ENCODE assay signal across 18 cellular contexts in genomic region chr1:52629667-52630066, GRCh38. TPM values are rescaled to one million over a fixed set of nuclear protein-coding genes. Genes with fewer than 3 reads are reported as not detected.
DNase-seq lines count a peak whose midpoint lies in the region; ATAC-seq, FAIRE-seq and TF ChIP-seq lines count a peak whose summit lies in the region.
"Had no signal": no experiment of that assay in that cellular context is flagged by ENCODE, and none has a peak within 500 bp of the region (broad histone marks: within the 10 kb centered on the region; RNA-seq: fewer than 3 reads in every experiment).

No MANE protein-coding gene starts in this region.

- H3K23me2 ChIP-seq in H1 (ENCODE audit: low read depth, low read length), result peaks cover 7% of the 10 kb centered on the region; the same call in 1 of the 2 replicates

- H4K5ac ChIP-seq in H1 (ENCODE audit: insufficient read length, low read depth, low read length), result no peak overlapping the region

- H2BK120ac ChIP-seq in H1 (replicated peaks; ENCODE audit: low read depth, low read length), result no peak overlapping the region

- no peak for TF ChIP-seq RAD21 in H1 (IDR thresholded peaks at IDR 0.05 in 1 of 2, conservative IDR thresholded peaks at IDR 0.05 in 1 of 2; ENCODE audit: low read depth in 2 of 2, low read length in 2 of 2)

- POLR2A ChIA-PET in Panc1 (lab: Charles Lee) (no interaction called here), H1 (lab: Charles Lee; ENCODE audit: partially characterized antibody) (no interaction called here)

- H4K91ac ChIP-seq in H1 (replicated peaks; ENCODE audit: insufficient read length, low read length), result no peak overlapping the region

- H3K4me2 ChIP-seq in BLaER1, result peak overlapping the region; percentile 71
- no peak overlapping the region for H3K4me2 ChIP-seq in H1 (ENCODE audit: insufficient read depth in 1 of 2, low read depth in 2 of 2, low read length in 2 of 2)
- H3K4me2 ChIP-seq in osteoblast (ENCODE audit: insufficient read depth, low read length), result peak overlapping the region; percentile 69

- H2AFZ ChIP-seq in H1 (ENCODE audit: low read length) (peak overlapping the region; percentile 6; the same call in 1 of the 2 replicates), osteoblast (ENCODE audit: low read length) (peak overlapping the region; percentile 33)

- no peak overlapping the region for H3K14ac ChIP-seq in H1 (ENCODE audit: insufficient read length)

- H3K36me3 Mint-ChIP-seq in natural killer cell treated with Interleukin-12 subunit alpha and Interleukin-12 subunit beta and Interleukin-15 and Interleukin-18, amount 100 ng/mL, for 72 hours, result no peaks in the 10 kb centered on the region

- FAIRE-seq in H1 (lab: Jason Lieb, UNC), result no peak
- FAIRE-seq: A204.1, HTR-8/SVneo had no signal

- no peak overlapping the region for H2BK5ac ChIP-seq in H1 (ENCODE audit: low read depth, low read length)

- in situ Hi-C loops in Panc1 (cut with HindIII; ENCODE audit: low pct_unique_long_range_greater_than_20kb, low sequenced_read_pairs), result no loop called here

- no peak for TF ChIP-seq POLR2A in H1 (IDR thresholded peaks at IDR 0.05; ENCODE audit: control extremely low read depth in 1 of 2, low read depth in 2 of 2, low read length in 2 of 2)

- CTCF ChIA-PET in Panc1 (lab: Charles Lee) (interaction anchor here (0.6 kb wide), 1 partner anchor 10 kb away, joined by 4 read pairs; no protein-coding TSS in a partner anchor), H1 (lab: Charles Lee; ENCODE audit: partially characterized antibody) (interaction anchor here (1.0 to 1.6 kb wide), 2 partner anchors 24 to 76 kb away, joined by 3 read pairs; partner anchors contain the start of gene TUT4)

- H3K27me3 Mint-ChIP-seq in natural killer cell treated with Interleukin-12 subunit alpha and Interleukin-12 subunit beta and Interleukin-15 and Interleukin-18, amount 100 ng/mL, for 72 hours, result no peaks in the 10 kb centered on the region

- H3K9me3 ChIP-seq in BLaER1, result no peaks in the 10 kb centered on the region
- H3K9me3 ChIP-seq in Panc1 (ENCODE audit: control insufficient read depth, insufficient read depth, low read depth, low read length), result no peaks in the 10 kb centered on the region
- no peaks in the 10 kb centered on the region for H3K9me3 ChIP-seq in H1 (ENCODE audit: insufficient read depth in 2 of 2, low read depth in 1 of 2, low read length in 1 of 2)
- no peaks in the 10 kb centered on the region for H3K9me3 ChIP-seq in osteoblast (ENCODE audit: low read depth, low read length)

- no peaks in the 10 kb centered on the region for H3K9me3 Mint-ChIP-seq in natural killer cell treated with Interleukin-12 subunit alpha and Interleukin-12 subunit beta and Interleukin-15 and Interleukin-18, amount 100 ng/mL, for 72 hours

- H2AK5ac ChIP-seq in H1 (ENCODE audit: low read depth, low read length), result no peak overlapping the region

- H3K4me3 Mint-ChIP-seq in natural killer cell treated with Interleukin-12 subunit alpha and Interleukin-12 subunit beta and Interleukin-15 and Interleukin-18, amount 100 ng/mL, for 72 hours, result no peak overlapping the region

- no peak overlapping the region for H3K4ac ChIP-seq in H1 (replicated peaks; ENCODE audit: insufficient read length, low read depth, low read length)

- no peak overlapping the region for H3K27ac Mint-ChIP-seq in natural killer cell treated with Interleukin-12 subunit alpha and Interleukin-12 subunit beta and Interleukin-15 and Interleukin-18, amount 100 ng/mL, for 72 hours

- H4K20me1 ChIP-seq in BLaER1 (no peaks in the 10 kb centered on the region), H1 (replicated peaks in 1 of 2; ENCODE audit: control insufficient read depth in 1 of 2, insufficient read depth in 2 of 2, low read length in 2 of 2) (no peaks in the 10 kb centered on the region), osteoblast (ENCODE audit: insufficient read depth, low read length) (no peaks in the 10 kb centered on the region)

- ATAC-seq in Panc1 (0 out of 2 replicates have a peak, but pooled peaks have one; percentile 5), HG02885 (IDR thresholded peaks at IDR 0.05; ENCODE audit: poor library complexity, unreplicated experiment) (no peak), GM19023 (IDR thresholded peaks at IDR 0.05; ENCODE audit: unreplicated experiment) (no peak)
- ATAC-seq in natural killer cell treated with Interleukin-12 subunit alpha and Interleukin-12 subunit beta and Interleukin-15 and Interleukin-18, amount 100 ng/mL, for 72 hours, result no peak

- H3K79me2 ChIP-seq in H1 (ENCODE audit: control insufficient read depth in 1 of 2, insufficient read depth in 2 of 2, low read length in 2 of 2) (no peaks in the 10 kb centered on the region), osteoblast (ENCODE audit: insufficient read depth, low read length) (no peaks in the 10 kb centered on the region)

- H2BK15ac ChIP-seq in H1 (ENCODE audit: low read length), result peak overlapping the region; percentile 46; the same call in 1 of the 2 replicates

- H3K36me3 ChIP-seq in BLaER1, result no peaks in the 10 kb centered on the region; the same call in 1 of the 2 replicates
- H3K36me3 ChIP-seq in Panc1 (ENCODE audit: control insufficient read depth, insufficient read depth, low read length), result no peaks in the 10 kb centered on the region
- no peaks in the 10 kb centered on the region for H3K36me3 ChIP-seq in H1 (ENCODE audit: control insufficient read depth in 2 of 4, insufficient read depth in 4 of 4, low read length in 3 of 4)
- H3K36me3 ChIP-seq in osteoblast (ENCODE audit: insufficient read depth, low read length), result no peaks in the 10 kb centered on the region

- no peak overlapping the region for H2BK12ac ChIP-seq in H1 (ENCODE audit: low read depth, low read length)

- H3K4me1 Mint-ChIP-seq in natural killer cell treated with Interleukin-12 subunit alpha and Interleukin-12 subunit beta and Interleukin-15 and Interleukin-18, amount 100 ng/mL, for 72 hours (ENCODE audit: low read depth in 2 of 2), result peaks cover 41 to 43% of the 10 kb centered on the region in 2 donors

- no peak overlapping the region for H2BK20ac ChIP-seq in H1 (ENCODE audit: low read length)

- no peak overlapping the region for H3K23ac ChIP-seq in H1 (ENCODE audit: insufficient read length)

- H3K4me1 ChIP-seq in BLaER1 (peaks cover 70% of the 10 kb centered on the region), Panc1 (ENCODE audit: control insufficient read depth, insufficient read depth, low read length) (no peaks in the 10 kb centered on the region), H1 (replicated peaks in 1 of 4; ENCODE audit: control insufficient read depth in 3 of 4, insufficient read depth in 4 of 4, low read length in 3 of 4) (peaks cover 3 to 10% (median 6%) of the 10 kb centered on the region in 4 experiments; a peak in 6 of 7 replicates), osteoblast (ENCODE audit: insufficient read depth, low read length) (no peaks in the 10 kb centered on the region)

- no TSS peak for BruUV-seq in Panc1 (replicated peaks; lab: Mats Ljungman, UMichigan)

- H3K27me3 ChIP-seq in BLaER1, result no peaks in the 10 kb centered on the region
- H3K27me3 ChIP-seq in Panc1 (ENCODE audit: control insufficient read depth, insufficient read depth, low read length), result peaks cover 14% of the 10 kb centered on the region
- peaks cover 27 to 34% (median 33%) of the 10 kb centered on the region in 4 experiments for H3K27me3 ChIP-seq in H1 (replicated peaks in 1 of 4; ENCODE audit: control insufficient read depth in 3 of 4, extremely low read depth in 1 of 4, insufficient read depth in 3 of 4, low read length in 3 of 4)
- H3K27me3 ChIP-seq in osteoblast (ENCODE audit: insufficient read depth, low read length), result peaks cover 32% of the 10 kb centered on the region

- TF ChIP-seq EP300 in H1 (IDR thresholded peaks at IDR 0.05; ENCODE audit: borderline replicate concordance in 1 of 2, low read depth in 2 of 2, low read length in 2 of 2), result no peak

- intact Hi-C loops in Panc1 (cut with micrococcal nuclease; ENCODE audit: unreplicated experiment), result no loop called here

- WGBS in H1 (ENCODE audit: extremely low coverage in 1 of 2, insufficient coverage in 1 of 2, insufficient read length in 1 of 2, insufficient replicate concordance in 2 of 2, low coverage in 1 of 2, low lambda C conversion rate in 2 of 2, missing lambda C conversion rate in 1 of 2), 2 experiments, result 85% methylated on average over 2 of the region's 2 CpGs; no CpG with 5 or more reads in 1 of the 2 experiments

- TF ChIP-seq CTCF in Panc1 (IDR thresholded peaks at IDR 0.05), result no peak
- TF ChIP-seq CTCF in H1 (IDR thresholded peaks at IDR 0.05; ENCODE audit: control extremely low read depth in 1 of 3, insufficient read depth in 1 of 3, low read depth in 1 of 3, low read length in 3 of 3), result no peak
- TF ChIP-seq CTCF in osteoblast (IDR thresholded peaks at IDR 0.05; ENCODE audit: extremely low read depth, low read depth, low read length), result no peak

- DNase-seq in Panc1 (ENCODE audit: low read depth, low spot score), result no peak
- no peak for DNase-seq in H1 (ENCODE audit: low read depth in 1 of 2, low spot score in 2 of 2)
- no peak for DNase-seq in osteoblast (ENCODE audit: insufficient read length, low spot score, missing footprints)
- no peak for DNase-seq in natural killer cell treated with Interleukin-12 subunit alpha and Interleukin-12 subunit beta and Interleukin-15 and Interleukin-18, amount 100 ng/mL, for 72 hours (ENCODE audit: low spot score)
- DNase-seq: HCEC 1CT, NCI-H1105, NCI-H2107, NCI-H524, NCI-H82, RPMI8226, SIG-M5 had no signal

- no peak overlapping the region for H3K18ac ChIP-seq in H1 (ENCODE audit: extremely low read depth, low read length)

- no peak overlapping the region for H4K8ac ChIP-seq in H1 (ENCODE audit: extremely low read depth, insufficient read depth, low read length)

- no peaks in the 10 kb centered on the region for H3K79me1 ChIP-seq in H1 (ENCODE audit: low read depth, low read length)

- H3K9ac ChIP-seq in BLaER1 (no peak overlapping the region), H1 (replicated peaks in 1 of 4; ENCODE audit: extremely low read depth in 1 of 4, low read depth in 3 of 4, low read length in 3 of 4) (no peak overlapping the region)

- H3K56ac ChIP-seq in H1 (replicated peaks; ENCODE audit: insufficient read length, low read depth, low read length), result no peak overlapping the region

- H3K27ac ChIP-seq in BLaER1 (peak overlapping the region; percentile 43; the same call in 1 of the 2 replicates), Panc1 (ENCODE audit: low read length) (no peak overlapping the region), H1 (ENCODE audit: low read depth, low read length) (no peak overlapping the region), osteoblast (ENCODE audit: low read depth, low read length) (no peak overlapping the region)
- H3K27ac ChIP-seq: C4-2B had no signal

- H3K4me3 ChIP-seq in BLaER1 (no peak overlapping the region), Panc1 (ENCODE audit: low read depth in 2 of 2, low read length in 2 of 2) (no peak overlapping the region), H1 (ENCODE audit: extremely low read depth in 1 of 4, insufficient read depth in 2 of 4, low read depth in 3 of 4, low read length in 4 of 4) (no peak overlapping the region), osteoblast (ENCODE audit: insufficient read depth, low read length) (no peak overlapping the region)

RNA-seq across cellular contexts. Expression of gene SHISAL2A, which starts 3.3 kb away (rescaled TPM):
- total RNA-seq in Panc1 (2021; ENCODE audit: unreplicated experiment), result 0.23 TPM
- 0.39 TPM for polyA plus RNA-seq in Panc1 (2012; ENCODE audit: insufficient read length)
- total RNA-seq in H1 (2021; fragmentation: NEBNext Ultra II Directional; extraction: Animal tissue kit (Norgen Biotek cat#: 25700)), result 0.50 and 0.74 TPM in 2 replicates
- polyA plus RNA-seq in H1 (2011; rRNA removed), result 1.8 and 2.1 TPM in 2 replicates
- 1.7 TPM for polyA plus RNA-seq in H1 (2011; cell fraction: cytosol; rRNA removed)
- 1.6 TPM for polyA plus RNA-seq in H1 (2011; cell fraction: nucleus; rRNA removed)
- 0.29 to 1.8 TPM (median 1.1 TPM) in 4 replicates for polyA plus RNA-seq in H1 (2012, experiment 1 of 2)
- 1.2 TPM for polyA plus RNA-seq in H1 (2012, experiment 2 of 2)
- polyA plus RNA-seq in H1 (2013, experiment 1 of 2), result 0.93 TPM
- 1.2 TPM for polyA plus RNA-seq in H1 (2013, experiment 2 of 2)
- polyA minus RNA-seq in H1 (2011; rRNA and poly(A)+ RNA removed), result 0.90 and 3.2 TPM in 2 replicates
- polyA minus RNA-seq in H1 (2011; cell fraction: cytosol; rRNA and poly(A)+ RNA removed), result not detected
- 1.4 TPM for polyA minus RNA-seq in H1 (2011; cell fraction: nucleus; rRNA and poly(A)+ RNA removed)
- not detected in 2 replicates for total RNA-seq in osteoblast
- 1 to 10 TPM; 2.8 to 5.3 TPM for total RNA-seq in natural killer cell treated with Interleukin-12 subunit alpha and Interleukin-12 subunit beta and Interleukin-15 and Interleukin-18, amount 100 ng/mL, for 72 hours
- total RNA-seq: G401 had no signal

RNA-seq across cellular contexts. Expression of gene GPX7, which starts 27.5 kb away (rescaled TPM):
- total RNA-seq in Panc1 (2021; ENCODE audit: unreplicated experiment) (11.2 TPM), osteoblast (73.5 and 74.0 TPM in 2 replicates)
- 22.4 TPM for polyA plus RNA-seq in Panc1 (2012; ENCODE audit: insufficient read length)
- total RNA-seq in H1 (2021; fragmentation: NEBNext Ultra II Directional; extraction: Animal tissue kit (Norgen Biotek cat#: 25700)), result 12.2 and 13.0 TPM in 2 replicates
- polyA plus RNA-seq in H1 (2011; rRNA removed), result 30.9 and 37.5 TPM in 2 replicates
- 27.8 TPM for polyA plus RNA-seq in H1 (2011; cell fraction: cytosol; rRNA removed)
- 21.1 TPM for polyA plus RNA-seq in H1 (2011; cell fraction: nucleus; rRNA removed)
- polyA plus RNA-seq in H1 (2012, experiment 1 of 2), result 9.4 to 15.7 TPM (median 14.1 TPM) in 4 replicates
- polyA plus RNA-seq in H1 (2012, experiment 2 of 2), result 14.0 TPM
- 16.6 TPM for polyA plus RNA-seq in H1 (2013, experiment 1 of 2)
- polyA plus RNA-seq in H1 (2013, experiment 2 of 2), result 18.6 TPM
- 10.8 and 18.3 TPM in 2 replicates for polyA minus RNA-seq in H1 (2011; rRNA and poly(A)+ RNA removed)
- polyA minus RNA-seq in H1 (2011; cell fraction: cytosol; rRNA and poly(A)+ RNA removed), result 12.9 TPM
- polyA minus RNA-seq in H1 (2011; cell fraction: nucleus; rRNA and poly(A)+ RNA removed), result 7.4 TPM
- 10 to 100 TPM; 17.3 to 23.2 TPM for total RNA-seq in natural killer cell treated with Interleukin-12 subunit alpha and Interleukin-12 subunit beta and Interleukin-15 and Interleukin-18, amount 100 ng/mL, for 72 hours
- total RNA-seq: G401 had no signal

Comparison
In these comparisons a context has a peak if more than half of its experiments do, and no peak if none do; other contexts are left out.
1. H3K4me2 ChIP-seq: peak in BLaER1 (single experiment) and osteoblast (single experiment); none in H1 (0 of 2).